ENCODE assay signal across 10 cellular contexts in genomic region chr7:2353113-2353512, GRCh38. TPM values are rescaled to one million over a fixed set of nuclear protein-coding genes. Genes with fewer than 3 reads are reported as not detected.
A peak's percentile ranks its signal among the peaks of the same experiment; 100 is the strongest.
DNase-seq lines count a peak whose midpoint lies in the region; ATAC-seq and TF ChIP-seq lines count a peak whose summit lies in the region.
"Had no signal": no experiment of that assay in that cellular context is flagged by ENCODE, and none has a peak within 500 bp of the region (broad histone marks: within the 10 kb centered on the region; RNA-seq: fewer than 3 reads in every experiment).

No MANE protein-coding gene starts in this region.

- no peak for TF ChIP-seq CTCF in PC-9 (conservative IDR thresholded peaks at IDR 0.05)
- no peak for TF ChIP-seq CTCF in epithelial cell of proximal tubule (conservative IDR thresholded peaks at IDR 0.05; ENCODE audit: low read depth, low read length)

- H4K12ac ChIP-seq in trophoblast cell (ENCODE audit: low read depth, low read length), result no peak overlapping the region

- peak overlapping the region; percentile 75 for H3K4me3 ChIP-seq in PC-9
- H3K4me3 ChIP-seq in epithelial cell of proximal tubule (ENCODE audit: low read depth, low read length), result peak overlapping the region; percentile 97
- H3K4me3 ChIP-seq in trophoblast cell (ENCODE audit: low read depth, low read length), result no peak overlapping the region

- H4K91ac ChIP-seq in trophoblast cell (ENCODE audit: low read depth, low read length), result no peak overlapping the region

- no CpG with 5 or more reads among the region's 11 CpGs for WGBS in trophoblast cell (ENCODE audit: extremely low coverage, insufficient coverage, insufficient read length)

- no peaks in the 10 kb centered on the region for H3K9me3 ChIP-seq in ES-I3 (ENCODE audit: control insufficient read depth, insufficient read depth, low read length)
- H3K9me3 ChIP-seq in PC-9 (ENCODE audit: insufficient read depth, low read depth), result no peaks in the 10 kb centered on the region
- H3K9me3 ChIP-seq in trophoblast cell (ENCODE audit: insufficient read depth, low read depth, low read length), result no peaks in the 10 kb centered on the region

- H3K27ac ChIP-seq in PC-9 (no peak overlapping the region), trophoblast cell (ENCODE audit: low read depth, low read length) (no peak overlapping the region)

- H2BK120ac ChIP-seq in trophoblast cell (ENCODE audit: insufficient read depth, low read length, poor library complexity), result no peak overlapping the region

- no peak overlapping the region for H2BK12ac ChIP-seq in trophoblast cell (ENCODE audit: low read length)

- no TSS peak for BruUV-seq in PC-9 (replicated peaks; lab: Mats Ljungman, UMichigan)

- no peaks in the 10 kb centered on the region for H3K9me2 ChIP-seq in PC-9 (ENCODE audit: insufficient read depth)

- H3K4me1 ChIP-seq in ES-I3 (ENCODE audit: insufficient read depth, low read length), result no peaks in the 10 kb centered on the region
- H3K4me1 ChIP-seq in PC-9 (replicated peaks; ENCODE audit: insufficient read depth), result peaks cover 27% of the 10 kb centered on the region
- peaks cover 4 to 6% of the 10 kb centered on the region in 2 experiments for H3K4me1 ChIP-seq in trophoblast cell (ENCODE audit: control insufficient read depth in 1 of 2, insufficient read depth in 2 of 2, low read length in 2 of 2)

- DNase-seq in PC-9 (no peak), epithelial cell of proximal tubule (ENCODE audit: low read depth) (no peak), trophoblast cell (no peak), iPS-NIHi11 (ENCODE audit: low spot score) (no peak)
- DNase-seq: KBM-7 had no signal

- no peak overlapping the region for H3K18ac ChIP-seq in trophoblast cell (ENCODE audit: low read length)

- no peak overlapping the region for H2BK5ac ChIP-seq in trophoblast cell (ENCODE audit: low read depth, low read length, poor library complexity)

- POLR2A ChIA-PET in PC-9 (lab: Charles Lee; ENCODE audit: unreplicated experiment), result interaction anchor here (0.6 kb wide), 1 partner anchor 575 kb away, joined by 3 read pairs; no protein-coding TSS in a partner anchor

- ATAC-seq in HG02852 (IDR thresholded peaks at IDR 0.05; ENCODE audit: unreplicated experiment), result no peak
- ATAC-seq in HG03135 (IDR thresholded peaks at IDR 0.05; ENCODE audit: unreplicated experiment), result no peak
- ATAC-seq in GM21737 (IDR thresholded peaks at IDR 0.05; ENCODE audit: unreplicated experiment), result no peak

- H4K8ac ChIP-seq in trophoblast cell (ENCODE audit: low read depth, low read length), result no peak overlapping the region

- H3K36me3 ChIP-seq in ES-I3 (ENCODE audit: insufficient read depth, low read length) (no peaks in the 10 kb centered on the region), PC-9 (ENCODE audit: low read depth) (peaks cover 15% of the 10 kb centered on the region), trophoblast cell (ENCODE audit: control insufficient read depth in 1 of 2, insufficient read depth in 2 of 2, low read length in 2 of 2) (peaks cover 6% of the 10 kb centered on the region in 2 experiments)

- H3F3A ChIP-seq in PC-9 (ENCODE audit: insufficient read depth, low read depth), result peaks cover 41% of the 10 kb centered on the region

- CTCF ChIA-PET in PC-9 (lab: Charles Lee), result no interaction called here

- no peak overlapping the region for H3K4ac ChIP-seq in trophoblast cell (ENCODE audit: low read depth, low read length)

- H2AFZ ChIP-seq in PC-9 (peak overlapping the region; percentile 92), trophoblast cell (ENCODE audit: insufficient read depth, low read length, poor library complexity) (peak overlapping the region; percentile 96)

- H3K79me2 ChIP-seq in PC-9 (ENCODE audit: low read depth), result peaks cover 45% of the 10 kb centered on the region
- H3K79me2 ChIP-seq in trophoblast cell (ENCODE audit: control insufficient read depth, insufficient read depth, low read length, poor library complexity), result peaks cover 26% of the 10 kb centered on the region

- peaks cover 27% of the 10 kb centered on the region for H4K20me1 ChIP-seq in PC-9 (ENCODE audit: insufficient read depth)

- H3K14ac ChIP-seq in trophoblast cell (ENCODE audit: low read length), result no peak overlapping the region

- peaks cover 16% of the 10 kb centered on the region for H3K79me1 ChIP-seq in trophoblast cell (ENCODE audit: low read length)

- no peak overlapping the region for H3K23ac ChIP-seq in trophoblast cell (ENCODE audit: low read length)

- no peak overlapping the region for H2AK5ac ChIP-seq in trophoblast cell (ENCODE audit: low read length)

- H3K9ac ChIP-seq in ES-I3 (ENCODE audit: low read depth, low read length), result peak overlapping the region; percentile 98
- no peak overlapping the region for H3K9ac ChIP-seq in trophoblast cell (ENCODE audit: low read length)

- H3K4me2 ChIP-seq in PC-9, result peak overlapping the region; percentile 94
- H3K4me2 ChIP-seq in trophoblast cell (ENCODE audit: low read length), result peak overlapping the region; percentile 83

- H3K27me3 ChIP-seq in PC-9 (ENCODE audit: insufficient read depth, low read depth), result no peaks in the 10 kb centered on the region
- H3K27me3 ChIP-seq in trophoblast cell (ENCODE audit: insufficient read depth, low read length), result no peaks in the 10 kb centered on the region
- H3K27me3 ChIP-seq: foreskin keratinocyte had no signal

- intact Hi-C loops in PC-9 (cut with micrococcal nuclease; ENCODE audit: unreplicated experiment), result loop anchor here (5.0 kb wide), 1 partner anchor 41 kb away; the partner anchor contains the start of gene SNX8

RNA-seq across cellular contexts. Expression of gene EIF3B, which starts 1.5 kb away (rescaled TPM):
- total RNA-seq in PC-9 (2021), result 299 and 302 TPM in 2 replicates
- 161 and 244 TPM in 2 replicates for total RNA-seq in epithelial cell of proximal tubule
- polyA plus RNA-seq in trophoblast cell (2013), result 174 and 182 TPM in 2 replicates

RNA-seq across cellular contexts. Expression of gene SNX8, which starts 38.9 kb away (rescaled TPM):
- total RNA-seq in PC-9 (2021), result 73.9 and 102 TPM in 2 replicates
- 9.0 and 36.4 TPM in 2 replicates for total RNA-seq in epithelial cell of proximal tubule
- polyA plus RNA-seq in trophoblast cell (2013), result 16.1 and 16.4 TPM in 2 replicates

RNA-seq across cellular contexts. Expression of gene CHST12, which starts 50.3 kb away (rescaled TPM):
- total RNA-seq in PC-9 (2021) (25.9 and 41.1 TPM in 2 replicates), epithelial cell of proximal tubule (7.2 and 10.6 TPM in 2 replicates)
- 18.9 and 19.3 TPM in 2 replicates for polyA plus RNA-seq in trophoblast cell (2013)
